ENCODE assay signal across 9 cellular contexts in genomic region chr22:44758354-44758969, GRCh38. TPM values are rescaled to one million over a fixed set of nuclear protein-coding genes. Genes with fewer than 3 reads are reported as not detected.
A peak's percentile ranks its signal among the peaks of the same experiment; 100 is the strongest.
DNase-seq lines count a peak whose midpoint lies in the region; ATAC-seq lines count a peak whose summit lies in the region.
"Had no signal": no experiment of that assay in that cellular context is flagged by ENCODE, and none has a peak within 500 bp of the region (broad histone marks: within the 10 kb centered on the region; RNA-seq: fewer than 3 reads in every experiment).

No MANE protein-coding gene starts in this region.

- DNase-seq in EL = peak; percentile 48
- peak; percentile 79 for DNase-seq in NCI-H2171 (lab: John Stamatoyannopoulos, UW)
- peak; percentile 45 for DNase-seq in cerebellum (ENCODE audit: low spot score)
- DNase-seq in non-pigmented ciliary epithelial cell (ENCODE audit: low read depth) = peak; percentile 13
- no peak for DNase-seq in activated naive CD4-positive, alpha-beta T cell treated with Interleukin-2 at 50 U/mL for 16 hours
- DNase-seq in UCSD-AML1 (lab: John Stamatoyannopoulos, UW; ENCODE audit: unreplicated experiment) = no peak
- DNase-seq: NCI-H748 treated with DMSO at 0.1 percent for 48 hours had no signal

- ATAC-seq in GM21576 (IDR thresholded peaks at IDR 0.05; ENCODE audit: unreplicated experiment) = no peak
- no peak for ATAC-seq in stimulated activated memory B cell treated with anti-CD40 and anti-IgM and Interleukin-4, amounts not matched to agents 10 μg/mL and 1 μg/mL and 100 μg/mL, for 72 hours

- peaks cover 65% of the 10 kb centered on the region for H3K27me3 Mint-ChIP-seq in stimulated activated memory B cell treated with anti-CD40 and anti-IgM and Interleukin-4, amounts not matched to agents 10 μg/mL and 1 μg/mL and 100 μg/mL, for 72 hours

- H3K4me3 Mint-ChIP-seq in stimulated activated memory B cell treated with anti-CD40 and anti-IgM and Interleukin-4, amounts not matched to agents 10 μg/mL and 1 μg/mL and 100 μg/mL, for 72 hours = no peak overlapping the region

- no peak overlapping the region for H3K27ac Mint-ChIP-seq in stimulated activated memory B cell treated with anti-CD40 and anti-IgM and Interleukin-4, amounts not matched to agents 10 μg/mL and 1 μg/mL and 100 μg/mL, for 72 hours

- peaks cover 5% of the 10 kb centered on the region for H3K36me3 Mint-ChIP-seq in stimulated activated memory B cell treated with anti-CD40 and anti-IgM and Interleukin-4, amounts not matched to agents 10 μg/mL and 1 μg/mL and 100 μg/mL, for 72 hours

- no peaks in the 10 kb centered on the region for H3K4me1 Mint-ChIP-seq in stimulated activated memory B cell treated with anti-CD40 and anti-IgM and Interleukin-4, amounts not matched to agents 10 μg/mL and 1 μg/mL and 100 μg/mL, for 72 hours

- H3K9me3 Mint-ChIP-seq in stimulated activated memory B cell treated with anti-CD40 and anti-IgM and Interleukin-4, amounts not matched to agents 10 μg/mL and 1 μg/mL and 100 μg/mL, for 72 hours = peaks cover 5% of the 10 kb centered on the region

RNA-seq across cellular contexts. Expression of gene ARHGAP8, which starts 6.1 kb away (rescaled TPM):
- total RNA-seq in cerebellum = 0.82 TPM

RNA-seq across cellular contexts. Expression of gene PRR5, which starts 56.5 kb away (rescaled TPM):
- 20.8 TPM for total RNA-seq in cerebellum

Comparison
In these comparisons a context has a peak if more than half of its experiments do, and no peak if none do; other contexts are left out.
1. DNase-seq: peak in EL (single experiment), NCI-H2171 (single experiment), cerebellum (single experiment) and non-pigmented ciliary epithelial cell (single experiment); none in activated naive CD4-positive, alpha-beta T cell treated with Interleukin-2 at 50 U/mL for 16 hours (single experiment) and UCSD-AML1 (single experiment).